1 cellular context compared by ENCODE assay signal in genomic region chr17:7441202-7441705, GRCh38.
TF ChIP-seq lines count a peak whose summit lies in the region.

No MANE protein-coding gene starts in this region.

TF ChIP-seq in WTC11, 78 proteins besides CTCF, POLR2A, EP300 and RAD21 (continued from another document):
- 0 out of 2 replicates have a peak, but pooled peaks have one; percentile 22 for TF ChIP-seq ATF6 (CRISPR knock-in tag; IDR thresholded peaks at IDR 0.05)
